In the genomic region with DNA sequence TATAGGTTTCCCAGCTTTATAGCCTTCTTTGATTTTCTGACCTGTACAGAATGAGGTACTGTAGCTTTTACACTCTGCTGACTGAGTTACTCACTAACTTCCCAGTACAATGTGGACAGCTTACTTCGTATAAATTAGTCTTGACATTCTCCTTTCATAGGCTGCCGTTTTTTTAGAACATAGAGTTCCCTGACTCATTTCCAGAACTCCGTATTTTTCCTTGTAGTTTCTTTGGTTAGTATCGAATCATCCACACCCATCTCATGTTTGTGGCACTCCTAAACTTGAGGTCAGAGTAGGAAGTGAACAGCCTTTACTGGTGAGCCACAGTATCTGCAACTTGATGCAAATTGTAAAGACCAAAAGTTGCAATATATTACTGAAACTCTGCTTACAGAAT, we compare ENCODE assay signal across 14 cellular contexts.
"Had no signal": no experiment of that assay in that cellular context is flagged by ENCODE, and none has a peak within 500 bp of the region (broad histone marks: within the 10 kb centered on the region; RNA-seq: fewer than 3 reads in every experiment).

No MANE protein-coding gene starts in this region.

- H3K4me3 ChIP-seq: left ventricle myocardium inferior, skin epidermis, stomach, thoracic aorta had no signal

- H3K36me3 ChIP-seq: left ventricle myocardium inferior, stomach, thoracic aorta had no signal

- H3K4me1 ChIP-seq: left ventricle myocardium inferior, stomach had no signal

- DNase-seq: activated CD4-positive, alpha-beta memory T cell treated with anti-CD3 and anti-CD28 coated beads, Interleukin-2, amount 10 ng/mL, durations not matched to agents 7 days and 5 days; activated T-cell treated with anti-CD3 and anti-CD28 coated beads, Interleukin-2, amount 50 U/mL, for 48 hours; central memory CD4-positive, alpha-beta T cell; effector memory CD4-positive, alpha-beta T cell; erythroblast; foreskin melanocyte; head of caudate nucleus; left ventricle myocardium inferior; mesendoderm; stimulated activated CD4-positive, alpha-beta T cell treated with anti-CD3 and anti-CD28 coated beads, Interleukin-4, amount 100 ng/mL, for 4 hours; stomach had no signal

- H3K27me3 ChIP-seq: stomach had no signal

- H3K27ac ChIP-seq: left ventricle myocardium inferior, skin epidermis, stomach, thoracic aorta, VCaP had no signal

- H3K9me3 ChIP-seq: left ventricle myocardium inferior, thoracic aorta had no signal
